ENCODE assay signal across 14 cellular contexts in the genomic region with DNA sequence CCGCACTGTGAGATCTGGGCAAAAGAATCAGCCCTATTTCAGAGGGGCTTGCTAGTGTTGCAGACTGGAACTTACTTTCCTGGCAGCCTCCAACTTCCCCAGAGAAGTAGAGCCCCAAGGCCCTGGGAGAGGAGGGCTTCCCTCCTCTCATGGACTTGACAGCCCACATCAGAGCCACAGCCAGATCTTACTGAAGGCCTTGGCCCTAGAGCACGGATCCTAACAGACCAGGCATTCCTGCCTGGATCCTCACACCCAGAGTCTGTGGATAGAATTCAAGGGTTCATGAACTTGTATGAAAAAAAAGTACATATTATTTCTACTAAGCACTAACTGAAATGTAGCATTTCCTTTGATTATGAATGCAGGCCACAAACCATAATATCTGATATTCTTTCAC. TPM values are rescaled to one million over a fixed set of nuclear protein-coding genes. Genes with fewer than 3 reads are reported as not detected.
DNase-seq lines count a peak whose midpoint lies in the region; ATAC-seq and TF ChIP-seq lines count a peak whose summit lies in the region.
"Had no signal": no experiment of that assay in that cellular context is flagged by ENCODE, and none has a peak within 500 bp of the region (broad histone marks: within the 10 kb centered on the region; RNA-seq: fewer than 3 reads in every experiment).

No MANE protein-coding gene starts in this region.

- ATAC-seq in T-cell (replicated peaks in 1 of 4) (no peak), GM19324 (IDR thresholded peaks at IDR 0.05; ENCODE audit: low FRiP score, unreplicated experiment) (no peak), GM19467 (IDR thresholded peaks at IDR 0.05; ENCODE audit: unreplicated experiment) (no peak)
- peak; percentile 7 for ATAC-seq in effector memory CD8-positive, alpha-beta T cell (replicated peaks)
- ATAC-seq: GM23338 had no signal

- H3K4me3 Mint-ChIP-seq in activated naive CD4-positive, alpha-beta T cell treated with anti-CD3 and anti-CD28 coated beads for 36 hours = no peak overlapping the region
- H3K4me3 Mint-ChIP-seq in T-cell = peak overlapping the region; percentile 67 to 77 (median 70)
- H3K4me3 Mint-ChIP-seq in effector memory CD8-positive, alpha-beta T cell = peak overlapping the region; percentile 77 to 91
- H3K4me3 Mint-ChIP-seq: GM23338 had no signal

- TF ChIP-seq POLR2A in suprapubic skin (IDR thresholded peaks at IDR 0.05) = no peak

- POLR2A ChIA-PET in T-cell (lab: Charles Lee) = no interaction called here

- intact Hi-C loops in activated naive CD4-positive, alpha-beta T cell treated with anti-CD3 and anti-CD28 coated beads for 36 hours (cut with micrococcal nuclease) = no loop called here

- H3K9me3 ChIP-seq in suprapubic skin = no peaks in the 10 kb centered on the region
- H3K9me3 ChIP-seq: prostate gland, testis had no signal

- peak; percentile 5 for DNase-seq in activated naive CD4-positive, alpha-beta T cell treated with anti-CD3 and anti-CD28 coated beads for 36 hours
- no peak for DNase-seq in activated naive CD4-positive, alpha-beta T cell treated with anti-CD3 and anti-CD28 coated beads, Interleukin-2, amount 50 U/mL, for 16 hours
- DNase-seq in T-cell = no peak
- no peak for DNase-seq in effector memory CD8-positive, alpha-beta T cell
- DNase-seq in suprapubic skin (ENCODE audit: low spot score in 2 of 2) = no peak
- no peak for DNase-seq in stimulated activated CD4-positive, alpha-beta T cell treated with anti-CD3 and anti-CD28 coated beads, Interleukin-15, amount 100 ng/mL, for 24 hours
- DNase-seq: DMS 273 treated with DMSO at 0.1 percent for 48 hours, testis, WERI-Rb-1 had no signal

- no peaks in the 10 kb centered on the region for H3K36me3 ChIP-seq in suprapubic skin
- H3K36me3 ChIP-seq: prostate gland, WERI-Rb-1 had no signal

- no peak overlapping the region for H3K4me3 ChIP-seq in suprapubic skin
- H3K4me3 ChIP-seq: GM23338, hepatocyte, prostate gland, testis had no signal

- CTCF ChIA-PET in activated naive CD4-positive, alpha-beta T cell treated with anti-CD3 and anti-CD28 coated beads for 36 hours (lab: Charles Lee) = interaction anchor here (17.7 kb wide), 1 partner anchor 9 kb away, joined by 224 read pairs; no protein-coding TSS in a partner anchor
- CTCF ChIA-PET in T-cell (lab: Charles Lee) = no interaction called here

- no peaks in the 10 kb centered on the region for H3K27me3 ChIP-seq in suprapubic skin
- H3K27me3 ChIP-seq: hepatocyte, testis had no signal

- peaks cover 26% of the 10 kb centered on the region for H3K36me3 Mint-ChIP-seq in activated naive CD4-positive, alpha-beta T cell treated with anti-CD3 and anti-CD28 coated beads for 36 hours (ENCODE audit: low read depth)
- H3K36me3 Mint-ChIP-seq in T-cell = peaks cover 65% of the 10 kb centered on the region
- peaks cover 78% of the 10 kb centered on the region for H3K36me3 Mint-ChIP-seq in effector memory CD8-positive, alpha-beta T cell (ENCODE audit: insufficient read depth)

- H3K9me3 Mint-ChIP-seq in activated naive CD4-positive, alpha-beta T cell treated with anti-CD3 and anti-CD28 coated beads for 36 hours = no peaks in the 10 kb centered on the region
- no peaks in the 10 kb centered on the region for H3K9me3 Mint-ChIP-seq in T-cell
- H3K9me3 Mint-ChIP-seq in effector memory CD8-positive, alpha-beta T cell = no peaks in the 10 kb centered on the region
- H3K9me3 Mint-ChIP-seq: GM23338 had no signal

- H3K27ac Mint-ChIP-seq in activated naive CD4-positive, alpha-beta T cell treated with anti-CD3 and anti-CD28 coated beads for 36 hours = peak overlapping the region; percentile 80
- peak overlapping the region; percentile 85 to 87 for H3K27ac Mint-ChIP-seq in T-cell
- peak overlapping the region; percentile 98 to 100 for H3K27ac Mint-ChIP-seq in effector memory CD8-positive, alpha-beta T cell
- H3K27ac Mint-ChIP-seq: GM23338 had no signal

- TF ChIP-seq CTCF in suprapubic skin (IDR thresholded peaks at IDR 0.05) = no peak

- 75% methylated on average over 2 of the region's 2 CpGs for whole genome bisulfite sequencing in suprapubic skin

- peak overlapping the region; percentile 1 for H3K27ac ChIP-seq in suprapubic skin
- H3K27ac ChIP-seq: hepatocyte, prostate gland, testis, WERI-Rb-1 had no signal

- peaks cover 80% of the 10 kb centered on the region for H3K4me1 Mint-ChIP-seq in activated naive CD4-positive, alpha-beta T cell treated with anti-CD3 and anti-CD28 coated beads for 36 hours (ENCODE audit: low read depth)
- peaks cover 85 to 93% (median 92%) of the 10 kb centered on the region in 3 donors for H3K4me1 Mint-ChIP-seq in T-cell
- H3K4me1 Mint-ChIP-seq in effector memory CD8-positive, alpha-beta T cell (ENCODE audit: low read depth in 2 of 2) = peaks cover 68 to 82% of the 10 kb centered on the region in 2 donors

- no peak for TF ChIP-seq EP300 in suprapubic skin (IDR thresholded peaks at IDR 0.05)

- peaks cover 27% of the 10 kb centered on the region for H3K4me1 ChIP-seq in suprapubic skin

- H3K27me3 Mint-ChIP-seq in activated naive CD4-positive, alpha-beta T cell treated with anti-CD3 and anti-CD28 coated beads for 36 hours (ENCODE audit: low read depth) = no peaks in the 10 kb centered on the region
- H3K27me3 Mint-ChIP-seq in T-cell = no peaks in the 10 kb centered on the region
- H3K27me3 Mint-ChIP-seq in effector memory CD8-positive, alpha-beta T cell = no peaks in the 10 kb centered on the region

RNA-seq across cellular contexts. Expression of a gene that starts 8.3 kb away (rescaled TPM):
- 100 to 1,000 TPM; 167 TPM for total RNA-seq in activated naive CD4-positive, alpha-beta T cell treated with anti-CD3 and anti-CD28 coated beads for 36 hours
- 100 to 1,000 TPM; 349 to 412 (median 372) TPM for total RNA-seq in T-cell
- total RNA-seq in suprapubic skin = 10 to 100 TPM in 1 of 4 donors, 1 to 10 TPM in 3; 4.8 to 21.8 (median 7.3) TPM

Comparison
In these comparisons a context has a peak if more than half of its experiments do, and no peak if none do; other contexts are left out.
1. RNA of a gene that starts 8.3 kb away (total RNA-seq): 349 to 412 TPM in T-cell and 167 TPM in activated naive CD4-positive, alpha-beta T cell treated with anti-CD3 and anti-CD28 coated beads for 36 hours; 4.8 to 21.8 TPM in suprapubic skin; every median in the first group is over 4 times any median in the second.
2. Peak in every context shown above with its lines, with median percentiles within 50 percentile points of each other: H3K27ac Mint-ChIP-seq.